Comparison of ENCODE assay signal across 18 cellular contexts in genomic region chr18:28767781-28768211, GRCh38.
DNase-seq lines count a peak whose midpoint lies in the region; ATAC-seq, FAIRE-seq and TF ChIP-seq lines count a peak whose summit lies in the region.
"Had no signal": no experiment of that assay in that cellular context is flagged by ENCODE, and none has a peak within 500 bp of the region (broad histone marks: within the 10 kb centered on the region; RNA-seq: fewer than 3 reads in every experiment).

No MANE protein-coding gene starts in this region.

- no TSS peak for BruUV-seq in GM12878 (replicated peaks; lab: Mats Ljungman, UMichigan)

- TF ChIP-seq POLR2A in GM12878 (IDR thresholded peaks at IDR 0.05; ENCODE audit: low read depth, low read length): no peak

- RAD21 ChIA-PET in GM12878 (lab: Charles Lee; ENCODE audit: unreplicated experiment): interaction anchor here (0.7 kb wide), 1 partner anchor 1687 kb away, joined by 3 read pairs; no protein-coding TSS in a partner anchor

- no peaks in the 10 kb centered on the region for H4K20me1 ChIP-seq in GM12878 (ENCODE audit: control insufficient read depth, insufficient read depth)

- WGBS in GM12878 (ENCODE audit: insufficient coverage, insufficient replicate concordance, low lambda C conversion rate, missing lambda C conversion rate): 29% methylated on average over 2 of the region's 2 CpGs

- TF ChIP-seq RAD21 in GM12878 (IDR thresholded peaks at IDR 0.05; ENCODE audit: insufficient read depth, low read depth, low read length): no peak

- H3K79me2 ChIP-seq in GM12878 (ENCODE audit: control insufficient read depth, insufficient read depth, low read length): no peaks in the 10 kb centered on the region

- no peak overlapping the region for H3K4me3 ChIP-seq in AG04449 (ENCODE audit: low read depth, low read length)
- no peak overlapping the region for H3K4me3 ChIP-seq in GM12878
- H3K4me3 ChIP-seq: PC-9, psoas muscle, vagina had no signal

- TF ChIP-seq EP300 in GM12878 (IDR thresholded peaks at IDR 0.05; ENCODE audit: borderline replicate concordance in 1 of 2, control insufficient read depth in 1 of 2, low read depth in 2 of 2, low read length in 2 of 2): no peak

- no peak for TF ChIP-seq CTCF in AG04449 (IDR thresholded peaks at IDR 0.05; ENCODE audit: insufficient read depth, low read length, missing control alignments)
- no peak for TF ChIP-seq CTCF in GM12878 (IDR thresholded peaks at IDR 0.05 in 2 of 3, conservative IDR thresholded peaks at IDR 0.05 in 1 of 3; ENCODE audit: control insufficient read depth in 2 of 3, extremely low read depth in 1 of 3, insufficient read depth in 1 of 3, low read depth in 3 of 3, low read length in 3 of 3)

- no peaks in the 10 kb centered on the region for H3K27me3 ChIP-seq in GM12878 (replicated peaks in 1 of 2; ENCODE audit: control insufficient read depth in 2 of 2, insufficient read depth in 2 of 2, low read length in 1 of 2)
- H3K27me3 ChIP-seq: vagina had no signal

- ATAC-seq in GM12878 (peak; percentile 77), GM18858 (IDR thresholded peaks at IDR 0.05; ENCODE audit: unreplicated experiment) (no peak), GM18517 (IDR thresholded peaks at IDR 0.05; ENCODE audit: unreplicated experiment) (no peak)
- ATAC-seq: activated T-helper 17 cell treated with anti-CD3 and anti-CD28 coated beads, Interleukin-2, amount 50 U/mL, for 72 hours; psoas muscle had no signal

- no peak overlapping the region for H2AFZ ChIP-seq in GM12878 (ENCODE audit: control insufficient read depth, low read depth, low read length)
- H2AFZ ChIP-seq: PC-9 had no signal

- no peak overlapping the region for H3K9ac ChIP-seq in GM12878 (ENCODE audit: control insufficient read depth, insufficient read depth, low read length)

- SMC1A ChIA-PET in GM12878 (lab: Charles Lee; ENCODE audit: uncharacterized antibody, unreplicated experiment): no interaction called here

- no peak for FAIRE-seq in GM12878 (lab: Jason Lieb, UNC)

- intact Hi-C loops in GM12878 (cut with micrococcal nuclease; ENCODE audit: unreplicated experiment): no loop called here

- H3K27ac ChIP-seq in GM12878 (ENCODE audit: control insufficient read depth, insufficient read depth): no peak overlapping the region
- H3K27ac ChIP-seq: HL-60, PC-9, psoas muscle, vagina had no signal

- DNase-seq in AG04449 (ENCODE audit: low read depth, low spot score): peak; percentile 37
- peak; percentile 46 for DNase-seq in HS-5 (ENCODE audit: low read depth)
- no peak for DNase-seq in GM12878 (ENCODE audit: low read depth, low spot score)
- DNase-seq in glomerular visceral epithelial cell (ENCODE audit: extremely low spot score): peak; percentile 30
- DNase-seq in NCI-H2029 treated with DMSO at 0.1 percent for 48 hours (lab: John Stamatoyannopoulos, UW): no peak
- DNase-seq in HuH-7 (ENCODE audit: low spot score): no peak
- DNase-seq: activated CD4-positive, alpha-beta T cell treated with anti-CD3 and anti-CD28 coated beads, Interleukin-2, amount 50 U/mL, for 4 hours; AML-193; MM.1S; PC-9; psoas muscle; stimulated activated CD4-positive, alpha-beta T cell treated with anti-CD3 and anti-CD28 coated beads, Interleukin-2, amount 100 ng/mL, for 24 hours; stimulated activated naive CD4-positive, alpha-beta T cell had no signal

- H3K4me1 ChIP-seq in GM12878 (ENCODE audit: control insufficient read depth, insufficient read depth, low read length): no peaks in the 10 kb centered on the region
- H3K4me1 ChIP-seq: psoas muscle, vagina had no signal

- in situ Hi-C loops in GM12878 (cut with MboI): no loop called here

- CTCF ChIA-PET in AG04449 (lab: Yijun Ruan, JAX): no interaction called here
- CTCF ChIA-PET in GM12878 (lab: Yijun Ruan, JAX): no interaction called here

- H3K4me2 ChIP-seq in GM12878 (ENCODE audit: control insufficient read depth, insufficient read depth): no peak overlapping the region
- H3K4me2 ChIP-seq: PC-9 had no signal

- no peaks in the 10 kb centered on the region for H3K36me3 ChIP-seq in GM12878 (ENCODE audit: control insufficient read depth in 2 of 2, insufficient read depth in 2 of 2, low read length in 1 of 2)
- H3K36me3 ChIP-seq: vagina had no signal

- POLR2A ChIA-PET in AG04449 (lab: Yijun Ruan, JAX) (no interaction called here), GM12878 (lab: Charles Lee) (no interaction called here)

- no peaks in the 10 kb centered on the region for H3K9me3 ChIP-seq in GM12878 (replicated peaks; ENCODE audit: control insufficient read depth, insufficient read depth, low read length)
- H3K9me3 ChIP-seq: psoas muscle, vagina had no signal

TF ChIP-seq in GM12878, 131 proteins besides CTCF, POLR2A, EP300 and RAD21:
- TF ChIP-seq ZNF217 (IDR thresholded peaks at IDR 0.05): no peak
- no peak for TF ChIP-seq TCF3 (IDR thresholded peaks at IDR 0.05; ENCODE audit: borderline replicate concordance, insufficient read depth, low read depth, low read length)
- TF ChIP-seq TARDBP (IDR thresholded peaks at IDR 0.05; ENCODE audit: borderline replicate concordance): no peak
- TF ChIP-seq TAF1 (IDR thresholded peaks at IDR 0.05; ENCODE audit: borderline replicate concordance, low read depth, low read length): no peak
- TF ChIP-seq E2F8 (IDR thresholded peaks at IDR 0.05; ENCODE audit: low read depth, partially characterized antibody): no peak
- no peak for TF ChIP-seq KDM1A (IDR thresholded peaks at IDR 0.05; ENCODE audit: borderline replicate concordance)
- TF ChIP-seq, protein P1, sequence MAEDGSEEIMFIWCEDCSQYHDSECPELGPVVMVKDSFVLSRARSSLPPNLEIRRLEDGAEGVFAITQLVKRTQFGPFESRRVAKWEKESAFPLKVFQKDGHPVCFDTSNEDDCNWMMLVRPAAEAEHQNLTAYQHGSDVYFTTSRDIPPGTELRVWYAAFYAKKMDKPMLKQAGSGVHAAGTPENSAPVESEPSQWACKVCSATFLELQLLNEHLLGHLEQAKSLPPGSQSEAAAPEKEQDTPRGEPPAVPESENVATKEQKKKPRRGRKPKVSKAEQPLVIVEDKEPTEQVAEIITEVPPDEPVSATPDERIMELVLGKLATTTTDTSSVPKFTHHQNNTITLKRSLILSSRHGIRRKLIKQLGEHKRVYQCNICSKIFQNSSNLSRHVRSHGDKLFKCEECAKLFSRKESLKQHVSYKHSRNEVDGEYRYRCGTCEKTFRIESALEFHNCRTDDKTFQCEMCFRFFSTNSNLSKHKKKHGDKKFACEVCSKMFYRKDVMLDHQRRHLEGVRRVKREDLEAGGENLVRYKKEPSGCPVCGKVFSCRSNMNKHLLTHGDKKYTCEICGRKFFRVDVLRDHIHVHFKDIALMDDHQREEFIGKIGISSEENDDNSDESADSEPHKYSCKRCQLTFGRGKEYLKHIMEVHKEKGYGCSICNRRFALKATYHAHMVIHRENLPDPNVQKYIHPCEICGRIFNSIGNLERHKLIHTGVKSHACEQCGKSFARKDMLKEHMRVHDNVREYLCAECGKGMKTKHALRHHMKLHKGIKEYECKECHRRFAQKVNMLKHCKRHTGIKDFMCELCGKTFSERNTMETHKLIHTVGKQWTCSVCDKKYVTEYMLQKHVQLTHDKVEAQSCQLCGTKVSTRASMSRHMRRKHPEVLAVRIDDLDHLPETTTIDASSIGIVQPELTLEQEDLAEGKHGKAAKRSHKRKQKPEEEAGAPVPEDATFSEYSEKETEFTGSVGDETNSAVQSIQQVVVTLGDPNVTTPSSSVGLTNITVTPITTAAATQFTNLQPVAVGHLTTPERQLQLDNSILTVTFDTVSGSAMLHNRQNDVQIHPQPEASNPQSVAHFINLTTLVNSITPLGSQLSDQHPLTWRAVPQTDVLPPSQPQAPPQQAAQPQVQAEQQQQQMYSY (CRISPR knock-in tag; IDR thresholded peaks at IDR 0.05): no peak
- TF ChIP-seq IKZF2 (IDR thresholded peaks at IDR 0.05): no peak
- TF ChIP-seq SPI1 (IDR thresholded peaks at IDR 0.05; ENCODE audit: borderline replicate concordance, insufficient read depth, low read depth, low read length): no peak
- no peak for TF ChIP-seq MTA2 (IDR thresholded peaks at IDR 0.05; ENCODE audit: low read depth)
- no peak for TF ChIP-seq SUZ12 (IDR thresholded peaks at IDR 0.05; ENCODE audit: unreplicated experiment)
- no peak for TF ChIP-seq SUPT20H (IDR thresholded peaks at IDR 0.05; ENCODE audit: borderline replicate concordance, control insufficient read depth, low read depth, low read length)
- TF ChIP-seq ZZZ3 (IDR thresholded peaks at IDR 0.05; ENCODE audit: control insufficient read depth, insufficient read length, low read depth): no peak
- no peak for TF ChIP-seq ZSCAN29 (IDR thresholded peaks at IDR 0.05)
- no peak for TF ChIP-seq SMAD5 (IDR thresholded peaks at IDR 0.05; ENCODE audit: low read depth)

Comparison
In these comparisons a context has a peak if more than half of its experiments do, and no peak if none do; other contexts are left out.
1. DNase-seq: peak in AG04449 (single experiment), HS-5 (single experiment) and glomerular visceral epithelial cell (single experiment); none in GM12878 (single experiment), NCI-H2029 treated with DMSO at 0.1 percent for 48 hours (single experiment) and HuH-7 (single experiment).